Comparison of ENCODE assay signal across 21 cellular contexts in the genomic region with DNA sequence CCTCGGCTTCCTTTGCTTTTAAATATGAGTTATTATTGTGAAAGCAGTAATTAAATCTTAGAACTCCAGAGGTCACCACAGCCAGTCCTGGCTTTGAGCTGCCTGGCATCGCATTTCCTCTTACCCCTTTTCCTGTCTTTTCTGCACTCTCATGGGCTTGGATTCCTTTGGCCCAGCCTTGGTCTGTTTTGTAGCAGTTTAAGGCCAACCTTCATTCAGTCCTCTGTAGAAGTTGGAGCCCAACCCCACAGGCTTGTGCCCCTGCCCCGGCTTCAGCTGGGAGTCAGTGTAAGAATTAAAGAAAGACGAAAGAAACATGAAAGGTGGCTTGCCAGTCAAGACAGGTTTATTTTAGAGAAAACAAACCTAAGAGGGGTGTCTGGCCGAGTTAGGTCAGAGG. TPM values are rescaled to one million over a fixed set of nuclear protein-coding genes. Genes with fewer than 3 reads are reported as not detected.
DNase-seq lines count a peak whose midpoint lies in the region; ATAC-seq and TF ChIP-seq lines count a peak whose summit lies in the region.
"Had no signal": no experiment of that assay in that cellular context is flagged by ENCODE, and none has a peak within 500 bp of the region (broad histone marks: within the 10 kb centered on the region; RNA-seq: fewer than 3 reads in every experiment).

No MANE protein-coding gene starts in this region.

- H3K9me3 ChIP-seq in SK-N-SH: no peaks in the 10 kb centered on the region
- H3K9me3 ChIP-seq in thyroid gland: no peaks in the 10 kb centered on the region

- intact Hi-C loops in thyroid gland (cut with DNase I): no loop called here

- POLR2A ChIA-PET in SK-N-SH (lab: Yijun Ruan, JAX): no interaction called here

- H3K4me1 ChIP-seq in SK-N-SH (ENCODE audit: control insufficient read depth in 1 of 2, insufficient read depth in 2 of 2, low read depth in 1 of 2, low read length in 1 of 2): peaks cover 3 to 16% of the 10 kb centered on the region in 2 experiments; a peak in 3 of 4 replicates
- H3K4me1 ChIP-seq in thyroid gland: peaks cover 6 to 8% of the 10 kb centered on the region in 2 donors

- H3K27me3 ChIP-seq in SK-N-SH (ENCODE audit: insufficient read depth) (no peaks in the 10 kb centered on the region), thyroid gland (no peaks in the 10 kb centered on the region)

- peak overlapping the region; percentile 92 for H3K27ac Mint-ChIP-seq in chondrocyte (ENCODE audit: unreplicated experiment)

- no peak overlapping the region for H3K4me3 Mint-ChIP-seq in chondrocyte (ENCODE audit: unreplicated experiment)
- H3K4me3 Mint-ChIP-seq: naive B cell had no signal

- DNase-seq in SK-N-SH (no peak), NB4 (ENCODE audit: low read depth) (peak; percentile 60), chondrocyte (ENCODE audit: low spot score) (no peak), substantia nigra (lab: John Stamatoyannopoulos, UW) (no peak), thyroid gland (no peak), NCI-H1092 (lab: John Stamatoyannopoulos, UW) (no peak)
- DNase-seq: ACHN; activated CD4-positive, alpha-beta T cell treated with anti-CD3 and anti-CD28 coated beads, Interleukin-2, amount 50 U/mL, for 4 hours; cortex of kidney; erythroblast; naive B cell; NCI-H1694 treated with DMSO at 0.1 percent for 48 hours; NCI-H774; Right ventricle myocardium superior; stimulated activated CD4-positive, alpha-beta T cell treated with anti-CD3 and anti-CD28 coated beads, Interleukin-4, amount 100 ng/mL, for 24 hours; T-helper 9 cell had no signal

- no peaks in the 10 kb centered on the region for H3K36me3 Mint-ChIP-seq in chondrocyte (ENCODE audit: low read depth)

- CTCF ChIA-PET in SK-N-SH (lab: Yijun Ruan, JAX): interaction anchor here (0.8 to 6.8 kb wide), 7 partner anchors 12 to 74 kb away, joined by 3 to 42 read pairs (median 3); no protein-coding TSS in a partner anchor

- TF ChIP-seq CTCF in SK-N-SH (IDR thresholded peaks at IDR 0.05) (no peak), NB4 (IDR thresholded peaks at IDR 0.05; ENCODE audit: low read depth, low read length) (no peak), chondrocyte (IDR thresholded peaks at IDR 0.05) (peak; percentile 33), thyroid gland (IDR thresholded peaks at IDR 0.05) (no peak)

- ATAC-seq in SK-N-SH treated with all-trans-retinoic acid at 6 μM for 48 hours: peak; percentile 61
- ATAC-seq in GM21381 (IDR thresholded peaks at IDR 0.05; ENCODE audit: unreplicated experiment): no peak
- ATAC-seq: left lobe of liver had no signal

- no peak overlapping the region for H3K4me3 ChIP-seq in SK-N-SH (ENCODE audit: low read depth in 2 of 2, low read length in 1 of 2)
- no peak overlapping the region for H3K4me3 ChIP-seq in NB4 (ENCODE audit: low read depth, low read length)
- H3K4me3 ChIP-seq in thyroid gland (replicated peaks in 1 of 3): no peak overlapping the region
- H3K4me3 ChIP-seq: hepatocyte had no signal

- TF ChIP-seq POLR2A in NB4 (IDR thresholded peaks at IDR 0.05; ENCODE audit: extremely low read depth, insufficient read length) (no peak), thyroid gland (IDR thresholded peaks at IDR 0.05) (no peak)

- no peak overlapping the region for H3K4me2 ChIP-seq in SK-N-SH
- H3K4me2 ChIP-seq: hepatocyte had no signal

- H4K20me1 ChIP-seq in SK-N-SH (ENCODE audit: insufficient read depth): no peaks in the 10 kb centered on the region

- peaks cover 27% of the 10 kb centered on the region for H3K4me1 Mint-ChIP-seq in chondrocyte (ENCODE audit: low read depth)

- no peak for TF ChIP-seq EP300 in SK-N-SH (IDR thresholded peaks at IDR 0.05; ENCODE audit: borderline replicate concordance in 1 of 2, low read depth in 1 of 2, low read length in 1 of 2)

- H3K27ac ChIP-seq in SK-N-SH (ENCODE audit: low read depth in 2 of 2, low read length in 1 of 2) (peak overlapping the region in 1 of 2 experiments; percentile 21; a peak in 1 of 4 replicates), substantia nigra (ENCODE audit: low read depth, low read length, poor library complexity, severe bottlenecking) (peak overlapping the region; percentile 63), thyroid gland (no peak overlapping the region)
- H3K27ac ChIP-seq: hepatocyte had no signal

- H3K79me2 ChIP-seq in SK-N-SH (ENCODE audit: insufficient read depth): no peaks in the 10 kb centered on the region
- H3K79me2 ChIP-seq: hepatocyte had no signal

- no peaks in the 10 kb centered on the region for H3K9me2 ChIP-seq in SK-N-SH

- no peak for TF ChIP-seq RAD21 in SK-N-SH (IDR thresholded peaks at IDR 0.05; ENCODE audit: low read length)

- peaks cover 3% of the 10 kb centered on the region for H3K27me3 Mint-ChIP-seq in chondrocyte (ENCODE audit: low read depth)

- 90% methylated on average over 5 of the region's 5 CpGs for WGBS in SK-N-SH (ENCODE audit: low lambda C conversion rate)
- WGBS in thyroid gland, 2 donors: 83 to 87% methylated on average over 5 of the region's 5 CpGs

- H3K9ac ChIP-seq in SK-N-SH: no peak overlapping the region

- peaks cover 7% of the 10 kb centered on the region for H3F3A ChIP-seq in SK-N-SH (replicated peaks; ENCODE audit: insufficient read depth)

- no peak overlapping the region for H2AFZ ChIP-seq in SK-N-SH (ENCODE audit: low read depth)
- H2AFZ ChIP-seq: hepatocyte had no signal

- no peaks in the 10 kb centered on the region for H3K9me3 Mint-ChIP-seq in chondrocyte (ENCODE audit: low read depth)

- H3K36me3 ChIP-seq in SK-N-SH (replicated peaks in 1 of 2; ENCODE audit: control insufficient read depth in 1 of 2, insufficient read depth in 2 of 2, low read length in 1 of 2) (no peaks in the 10 kb centered on the region), thyroid gland (no peaks in the 10 kb centered on the region)

TF ChIP-seq in SK-N-SH treated with all-trans-retinoic acid at 6 μM for 48 hours, 23 proteins besides CTCF, POLR2A, EP300 and RAD21 (continues in another document):
- TF ChIP-seq, protein P1, sequence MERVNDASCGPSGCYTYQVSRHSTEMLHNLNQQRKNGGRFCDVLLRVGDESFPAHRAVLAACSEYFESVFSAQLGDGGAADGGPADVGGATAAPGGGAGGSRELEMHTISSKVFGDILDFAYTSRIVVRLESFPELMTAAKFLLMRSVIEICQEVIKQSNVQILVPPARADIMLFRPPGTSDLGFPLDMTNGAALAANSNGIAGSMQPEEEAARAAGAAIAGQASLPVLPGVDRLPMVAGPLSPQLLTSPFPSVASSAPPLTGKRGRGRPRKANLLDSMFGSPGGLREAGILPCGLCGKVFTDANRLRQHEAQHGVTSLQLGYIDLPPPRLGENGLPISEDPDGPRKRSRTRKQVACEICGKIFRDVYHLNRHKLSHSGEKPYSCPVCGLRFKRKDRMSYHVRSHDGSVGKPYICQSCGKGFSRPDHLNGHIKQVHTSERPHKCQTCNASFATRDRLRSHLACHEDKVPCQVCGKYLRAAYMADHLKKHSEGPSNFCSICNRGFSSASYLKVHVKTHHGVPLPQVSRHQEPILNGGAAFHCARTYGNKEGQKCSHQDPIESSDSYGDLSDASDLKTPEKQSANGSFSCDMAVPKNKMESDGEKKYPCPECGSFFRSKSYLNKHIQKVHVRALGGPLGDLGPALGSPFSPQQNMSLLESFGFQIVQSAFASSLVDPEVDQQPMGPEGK (CRISPR knock-in tag; IDR thresholded peaks at IDR 0.05; ENCODE audit: borderline replicate concordance): no peak
- TF ChIP-seq CSDC2 (CRISPR knock-in tag; IDR thresholded peaks at IDR 0.05): no peak

TF ChIP-seq in SK-N-SH, 30 proteins besides CTCF, POLR2A, EP300 and RAD21 (continues in another document):
- no peak for TF ChIP-seq POLR2AphosphoS5 (IDR thresholded peaks at IDR 0.05; ENCODE audit: low read depth, low read length)
- TF ChIP-seq FOSL2 (IDR thresholded peaks at IDR 0.05; ENCODE audit: borderline replicate concordance, low read depth): no peak
- TF ChIP-seq, protein P2, sequence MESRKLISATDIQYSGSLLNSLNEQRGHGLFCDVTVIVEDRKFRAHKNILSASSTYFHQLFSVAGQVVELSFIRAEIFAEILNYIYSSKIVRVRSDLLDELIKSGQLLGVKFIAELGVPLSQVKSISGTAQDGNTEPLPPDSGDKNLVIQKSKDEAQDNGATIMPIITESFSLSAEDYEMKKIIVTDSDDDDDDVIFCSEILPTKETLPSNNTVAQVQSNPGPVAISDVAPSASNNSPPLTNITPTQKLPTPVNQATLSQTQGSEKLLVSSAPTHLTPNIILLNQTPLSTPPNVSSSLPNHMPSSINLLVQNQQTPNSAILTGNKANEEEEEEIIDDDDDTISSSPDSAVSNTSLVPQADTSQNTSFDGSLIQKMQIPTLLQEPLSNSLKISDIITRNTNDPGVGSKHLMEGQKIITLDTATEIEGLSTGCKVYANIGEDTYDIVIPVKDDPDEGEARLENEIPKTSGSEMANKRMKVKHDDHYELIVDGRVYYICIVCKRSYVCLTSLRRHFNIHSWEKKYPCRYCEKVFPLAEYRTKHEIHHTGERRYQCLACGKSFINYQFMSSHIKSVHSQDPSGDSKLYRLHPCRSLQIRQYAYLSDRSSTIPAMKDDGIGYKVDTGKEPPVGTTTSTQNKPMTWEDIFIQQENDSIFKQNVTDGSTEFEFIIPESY (IDR thresholded peaks at IDR 0.05; ENCODE audit: borderline replicate concordance, low read depth): no peak
- TF ChIP-seq, protein P3, sequence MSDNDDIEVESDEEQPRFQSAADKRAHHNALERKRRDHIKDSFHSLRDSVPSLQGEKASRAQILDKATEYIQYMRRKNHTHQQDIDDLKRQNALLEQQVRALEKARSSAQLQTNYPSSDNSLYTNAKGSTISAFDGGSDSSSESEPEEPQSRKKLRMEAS (IDR thresholded peaks at IDR 0.05; ENCODE audit: low read depth): no peak
- TF ChIP-seq TCF12 (IDR thresholded peaks at IDR 0.05): no peak
- TF ChIP-seq MXI1 (IDR thresholded peaks at IDR 0.05; ENCODE audit: low read depth, low read length): no peak
- no peak for TF ChIP-seq CHD2 (IDR thresholded peaks at IDR 0.05; ENCODE audit: low read length, partially characterized antibody)

RNA-seq across cellular contexts. Expression of a gene that starts 14.6 kb away (rescaled TPM):
- 0.34 and 0.56 TPM in 2 replicates for polyA plus RNA-seq in SK-N-SH (2012; rRNA removed)
- 0.18 and 0.20 TPM in 2 replicates for polyA plus RNA-seq in SK-N-SH (2012; cell fraction: cytosol; rRNA removed)
- 0.99 and 1.1 TPM in 2 replicates for polyA plus RNA-seq in SK-N-SH (2012; cell fraction: nucleus; rRNA removed)
- total RNA-seq in chondrocyte: 0.44 to 0.92 TPM (median 0.67 TPM) in 3 replicates
- 1 to 10 TPM in 1 of 4 donors, under 1 TPM in 3; 0.13 to 1.1 (median 0.42) TPM for total RNA-seq in thyroid gland
- total RNA-seq: hepatocyte, left lobe of liver, Right ventricle myocardium superior, urinary bladder had no signal

RNA-seq across cellular contexts. Expression of a gene that starts 26.8 kb away (rescaled TPM):
- polyA plus RNA-seq in SK-N-SH (2012; rRNA removed): 3.2 and 5.4 TPM in 2 replicates
- polyA plus RNA-seq in SK-N-SH (2012; cell fraction: cytosol; rRNA removed): 2.9 TPM in 2 replicates
- polyA plus RNA-seq in SK-N-SH (2012; cell fraction: nucleus; rRNA removed): 1.9 and 3.3 TPM in 2 replicates
- total RNA-seq in chondrocyte (187 to 277 TPM (median 266 TPM) in 3 replicates), thyroid gland (100 to 1,000 TPM; 333 to 826 (median 460) TPM)

RNA-seq across cellular contexts. Expression of a gene that starts 31.5 kb away (rescaled TPM):
- 0.80 and 1.9 TPM in 2 replicates for polyA plus RNA-seq in SK-N-SH (2012; rRNA removed)
- 0.42 and 0.83 TPM in 2 replicates for polyA plus RNA-seq in SK-N-SH (2012; cell fraction: cytosol; rRNA removed)
- 1.1 and 1.8 TPM in 2 replicates for polyA plus RNA-seq in SK-N-SH (2012; cell fraction: nucleus; rRNA removed)
- total RNA-seq in chondrocyte (1.1 to 2.2 TPM (median 1.3 TPM) in 3 replicates), thyroid gland (under 1 TPM in 2 of 4 donors, not detected in 2; 0.11 to 0.71 TPM)
- total RNA-seq: hepatocyte, Right ventricle myocardium superior, urinary bladder had no signal
- polyA plus RNA-seq: hepatocyte, urinary bladder had no signal
